In genomic region chr20:62804021-62804631, GRCh38 we compare ENCODE assay signal across 2 cellular contexts.
TF ChIP-seq lines count a peak whose summit lies in the region.

No MANE protein-coding gene starts in this region.

TF ChIP-seq in HCT116, 20 proteins besides CTCF, POLR2A, EP300 and RAD21:
- TF ChIP-seq REST (IDR thresholded peaks at IDR 0.05; ENCODE audit: low read depth) (no peak), JUND (IDR thresholded peaks at IDR 0.05) (no peak), TCF7L2 (IDR thresholded peaks at IDR 0.05; ENCODE audit: borderline replicate concordance, extremely low read depth, insufficient read depth, insufficient read length) (no peak), SIN3A (IDR thresholded peaks at IDR 0.05; ENCODE audit: low read depth) (no peak), YY1 (IDR thresholded peaks at IDR 0.05; ENCODE audit: extremely low read depth, insufficient replicate concordance, low read depth, low read length) (no peak), EGR1 (IDR thresholded peaks at IDR 0.05; ENCODE audit: low read depth) (no peak), SP1 (IDR thresholded peaks at IDR 0.05; ENCODE audit: low read depth) (no peak), FOSL1 (IDR thresholded peaks at IDR 0.05; ENCODE audit: low read depth) (no peak)
TF ChIP-seq in HCT116: peak in this region for 0.

TF ChIP-seq in liver, 16 proteins besides CTCF, POLR2A, EP300 and RAD21 (continued from another document):
- TF ChIP-seq REST (IDR thresholded peaks at IDR 0.05) (no peak), YY1 (IDR thresholded peaks at IDR 0.05) (no peak)
